8 cellular contexts compared by ENCODE assay signal in the genomic region with DNA sequence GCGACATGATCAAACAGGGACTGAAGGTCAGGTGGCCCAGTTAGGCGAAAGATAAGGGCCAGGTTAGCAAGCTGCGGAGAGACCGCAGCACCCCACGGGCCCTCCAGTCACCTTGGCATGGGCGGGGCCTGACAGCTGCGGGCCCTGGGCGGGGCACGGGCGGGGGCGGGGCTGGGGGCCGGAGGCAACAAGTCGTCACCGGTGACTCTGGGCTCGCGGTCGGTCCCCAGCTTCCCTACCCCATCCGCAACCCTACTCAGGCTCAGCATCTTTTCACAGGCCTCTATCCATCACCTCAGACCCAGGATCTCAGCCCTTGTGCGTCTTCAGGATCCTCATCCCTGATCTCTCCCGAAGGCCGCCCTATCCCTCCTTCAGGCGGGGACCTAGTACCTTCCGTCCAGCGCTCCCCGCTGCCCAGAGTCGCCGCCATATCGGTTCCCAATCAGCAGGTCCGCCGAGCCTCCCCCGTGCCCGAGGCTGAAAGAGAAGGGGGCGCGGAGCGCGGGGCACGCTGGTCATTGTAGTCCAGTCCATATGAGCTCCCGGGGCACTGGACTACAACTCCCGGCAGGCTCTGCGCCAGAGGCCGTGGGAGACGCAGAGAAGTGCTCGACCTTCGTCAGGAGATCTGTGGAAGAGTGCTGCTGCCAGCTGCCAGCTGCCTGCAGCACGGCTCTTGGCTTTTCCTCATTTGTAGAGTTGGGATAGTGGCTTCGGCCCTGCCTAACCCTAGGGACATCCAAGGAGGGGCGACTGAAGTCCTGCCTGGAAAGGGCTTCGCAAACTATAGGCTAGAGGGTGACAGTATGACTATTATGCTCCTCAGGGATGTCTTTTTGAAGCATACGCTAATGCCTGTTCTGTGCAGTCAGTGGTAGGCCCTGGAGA. TPM values are rescaled to one million over a fixed set of nuclear protein-coding genes. Genes with fewer than 3 reads are reported as not detected.
A peak's percentile ranks its signal among the peaks of the same experiment; 100 is the strongest.
DNase-seq lines count a peak whose midpoint lies in the region; ATAC-seq, FAIRE-seq and TF ChIP-seq lines count a peak whose summit lies in the region.

Gene DNAJC18 (minus strand): TSS at position 513 of the 891 bp plus-strand sequence. CDS start 80 bp downstream, at position 433.

- H3K36me3 ChIP-seq in mammary epithelial cell (ENCODE audit: insufficient read depth, low read length) (no peaks in the 10 kb centered on the region), iPS-20b (ENCODE audit: insufficient read depth, low read depth, low read length) (peaks cover 6% of the 10 kb centered on the region; the same call in 1 of the 2 replicates), small intestine (ENCODE audit: control insufficient read depth in 2 of 2, insufficient read depth in 2 of 2, low read length in 2 of 2) (no peaks in the 10 kb centered on the region)

- WGBS in mammary epithelial cell (ENCODE audit: low coverage, missing lambda C conversion rate): 8% methylated on average over 30 of the region's 49 CpGs
- WGBS in small intestine, 3 donors: 3 to 6% (median 3%) methylated on average over 39 to 49 of the region's 49 CpGs

- peaks cover 22% of the 10 kb centered on the region for H3K4me1 ChIP-seq in mammary epithelial cell (ENCODE audit: insufficient read depth, low read length)
- peaks cover 7% of the 10 kb centered on the region; the same call in 1 of the 2 replicates for H3K4me1 ChIP-seq in iPS-20b (ENCODE audit: insufficient read depth, low read length)
- H3K4me1 ChIP-seq in small intestine (ENCODE audit: control insufficient read depth in 2 of 2, insufficient read depth in 1 of 2, low read depth in 1 of 2, low read length in 1 of 2): peaks cover 0 to 3% of the 10 kb centered on the region in 2 donors

- peak within 1 kb of the TSS; percentile 81 for H3K27ac ChIP-seq in mammary epithelial cell (ENCODE audit: insufficient read depth, low read depth, low read length)
- H3K27ac ChIP-seq in iPS-20b (ENCODE audit: low read length): no peak within 1 kb of the TSS
- H3K27ac ChIP-seq in small intestine (ENCODE audit: low read depth in 1 of 2, low read length in 1 of 2): peak within 1 kb of the TSS; percentile 98 to 99

- H3K9me3 ChIP-seq in mammary epithelial cell (replicated peaks; ENCODE audit: insufficient read depth, low read length): no peaks in the 10 kb centered on the region
- H3K9me3 ChIP-seq in iPS-20b (ENCODE audit: insufficient read depth, low read depth, low read length): no peaks in the 10 kb centered on the region
- H3K9me3 ChIP-seq in small intestine (ENCODE audit: control insufficient read depth, low read depth): no peaks in the 10 kb centered on the region

- in situ Hi-C loops in ACHN (cut with HindIII; ENCODE audit: low pct_ligation_motif_present, low pct_unique_long_range_greater_than_20kb, low sequenced_read_pairs): no loop called here
- in situ Hi-C loops in mammary epithelial cell (cut with MboI; ENCODE audit: low sequenced_read_pairs in 2 of 2): no loop called here

- BruUV-seq in mammary epithelial cell (replicated peaks; lab: Mats Ljungman, UMichigan): no TSS peak

- peak within 1 kb of the TSS; percentile 83 for H3K9ac ChIP-seq in mammary epithelial cell (ENCODE audit: insufficient read depth, low read length)
- H3K9ac ChIP-seq in iPS-20b (ENCODE audit: low read depth, low read length): peak within 1 kb of the TSS; percentile 96

- no peak for TF ChIP-seq CTCF in WI38 (IDR thresholded peaks at IDR 0.05; ENCODE audit: low read depth, low read length)
- TF ChIP-seq CTCF in mammary epithelial cell (conservative IDR thresholded peaks at IDR 0.05 in 1 of 2, IDR thresholded peaks at IDR 0.05 in 1 of 2; ENCODE audit: extremely low read depth in 1 of 2, insufficient read depth in 1 of 2, low read depth in 1 of 2, low read length in 2 of 2): no peak

- intact Hi-C loops in mammary epithelial cell (cut with micrococcal nuclease): loop anchor here (2.0 kb wide), 1 partner anchor 34 kb away; no protein-coding TSS in a partner anchor

- peak; percentile 85 for ATAC-seq in GM18907 (IDR thresholded peaks at IDR 0.05; ENCODE audit: unreplicated experiment)
- ATAC-seq in HG03135 (IDR thresholded peaks at IDR 0.05; ENCODE audit: unreplicated experiment): peak; percentile 91

- H2AFZ ChIP-seq in mammary epithelial cell (ENCODE audit: low read depth, low read length): peak within 1 kb of the TSS; percentile 100

- H3K27me3 ChIP-seq in mammary epithelial cell (ENCODE audit: insufficient read depth, low read length) (no peaks in the 10 kb centered on the region), iPS-20b (ENCODE audit: insufficient read depth, low read length) (no peaks in the 10 kb centered on the region), small intestine (ENCODE audit: control insufficient read depth in 2 of 2, insufficient read depth in 2 of 2, low read length in 2 of 2) (no peaks in the 10 kb centered on the region)

- dilution Hi-C loops in mammary epithelial cell (cut with HindIII; ENCODE audit: low sequenced_read_pairs): loop anchor here (5.0 kb wide), 1 partner anchor 68 kb away; no protein-coding TSS in a partner anchor

- H3K4me3 ChIP-seq in WI38 (ENCODE audit: low read depth, low read length) (peak within 1 kb of the TSS; percentile 83), mammary epithelial cell (replicated peaks in 1 of 3; ENCODE audit: insufficient read depth in 1 of 3, low read depth in 2 of 3, low read length in 3 of 3) (peak within 1 kb of the TSS; percentile 84 to 96 (median 94)), iPS-20b (ENCODE audit: low read length) (peak within 1 kb of the TSS; percentile 94), small intestine (ENCODE audit: low read depth in 1 of 2, low read length in 2 of 2) (peak within 1 kb of the TSS; percentile 79 to 90)

- CTCF ChIA-PET in mammary epithelial cell (lab: Charles Lee; ENCODE audit: low non-redundant PET): no interaction called here

- no peaks in the 10 kb centered on the region for H3K79me2 ChIP-seq in mammary epithelial cell (ENCODE audit: insufficient read depth, low read length)

- peak within 1 kb of the TSS; percentile 96 for H3K4me2 ChIP-seq in mammary epithelial cell (ENCODE audit: insufficient read depth, low read depth, low read length)

- DNase-seq in ACHN: peak; percentile 87
- DNase-seq in NCI-H2227 treated with DMSO at 0.1 percent for 48 hours (lab: John Stamatoyannopoulos, UW): peak; percentile 92
- DNase-seq in mammary epithelial cell: peak; percentile 71
- peak; percentile 91 for DNase-seq in small intestine

- no peaks in the 10 kb centered on the region for H4K20me1 ChIP-seq in mammary epithelial cell (ENCODE audit: insufficient read depth, low read length)

- no peak for FAIRE-seq in small intestine (lab: Jason Lieb, UNC)

RNA-seq across cellular contexts. Expression of gene DNAJC18, which starts in this region (rescaled TPM):
- total RNA-seq in mammary epithelial cell: 10 to 100 TPM in 1 of 2 donors, 1 to 10 TPM in 1; 6.7 to 12.9 TPM
- polyA plus RNA-seq in mammary epithelial cell: 3.3 TPM
- polyA minus RNA-seq in mammary epithelial cell: 6.6 TPM
- polyA plus RNA-seq in small intestine: 1 to 10 TPM in 2 of 3 donors, under 1 TPM in 1; 0.67 to 3.8 (median 2.7) TPM
